In genomic region chr2:54642684-54643430, GRCh38 we compare ENCODE assay signal across 20 cellular contexts.
DNase-seq lines count a peak whose midpoint lies in the region; ATAC-seq and TF ChIP-seq lines count a peak whose summit lies in the region.
"Had no signal": no experiment of that assay in that cellular context is flagged by ENCODE, and none has a peak within 500 bp of the region (broad histone marks: within the 10 kb centered on the region; RNA-seq: fewer than 3 reads in every experiment).

No MANE protein-coding gene starts in this region.

- no peaks in the 10 kb centered on the region for H3K9me3 ChIP-seq in spleen
- H3K9me3 ChIP-seq: upper lobe of right lung had no signal

- H3K36me3 Mint-ChIP-seq in activated CD4-positive, alpha-beta memory T cell treated with anti-CD3 and anti-CD28 coated beads for 36 hours, result peaks cover 41% of the 10 kb centered on the region
- H3K36me3 Mint-ChIP-seq in activated CD4-positive, alpha-beta memory T cell treated with anti-CD3 and anti-CD28 coated beads, Interleukin-2, amount 10 ng/mL, durations not matched to agents 7 days and 5 days (ENCODE audit: low read depth), result peaks cover 83% of the 10 kb centered on the region
- H3K36me3 Mint-ChIP-seq in endothelial cell (ENCODE audit: low read depth, unreplicated experiment), result peaks cover 92% of the 10 kb centered on the region

- peaks cover 10 to 100% (median 71%) of the 10 kb centered on the region in 6 donors for H3K36me3 ChIP-seq in spleen

- POLR2A ChIA-PET in activated CD4-positive, alpha-beta memory T cell treated with anti-CD3 and anti-CD28 coated beads for 36 hours (lab: Charles Lee), result no interaction called here
- POLR2A ChIA-PET in activated CD4-positive, alpha-beta memory T cell treated with anti-CD3 and anti-CD28 coated beads, Interleukin-2, amount 10 ng/mL, durations not matched to agents 7 days and 5 days (lab: Charles Lee), result interaction anchor here (1.4 kb wide), 1 partner anchor 85 kb away, joined by 4 read pairs; no protein-coding TSS in a partner anchor

- intact Hi-C loops in activated CD4-positive, alpha-beta memory T cell treated with anti-CD3 and anti-CD28 coated beads for 36 hours (cut with micrococcal nuclease), result no loop called here
- intact Hi-C loops in spleen (cut with DNase I; ENCODE audit: low total_unique reads), result no loop called here

- peak overlapping the region; percentile 7 for H3K27ac Mint-ChIP-seq in activated CD4-positive, alpha-beta memory T cell treated with anti-CD3 and anti-CD28 coated beads for 36 hours
- H3K27ac Mint-ChIP-seq in activated CD4-positive, alpha-beta memory T cell treated with anti-CD3 and anti-CD28 coated beads, Interleukin-2, amount 10 ng/mL, durations not matched to agents 7 days and 5 days, result no peak overlapping the region
- H3K27ac Mint-ChIP-seq in endothelial cell (ENCODE audit: unreplicated experiment), result peak overlapping the region; percentile 77
- H3K27ac Mint-ChIP-seq: HFFc6 had no signal

- no peaks in the 10 kb centered on the region for H3K9me3 Mint-ChIP-seq in activated CD4-positive, alpha-beta memory T cell treated with anti-CD3 and anti-CD28 coated beads for 36 hours
- H3K9me3 Mint-ChIP-seq in activated CD4-positive, alpha-beta memory T cell treated with anti-CD3 and anti-CD28 coated beads, Interleukin-2, amount 10 ng/mL, durations not matched to agents 7 days and 5 days, result no peaks in the 10 kb centered on the region
- no peaks in the 10 kb centered on the region for H3K9me3 Mint-ChIP-seq in endothelial cell (ENCODE audit: unreplicated experiment)
- H3K9me3 Mint-ChIP-seq: HFFc6; nephron progenitor cell; stimulated activated naive CD8-positive, alpha-beta T cell treated with anti-CD3 and anti-CD28 coated beads, Interleukin-15, Interleukin-2, amounts not matched to agents 100 ng/mL and 50 ng/mL, for 24 hours had no signal

- peaks cover 10 to 47% (median 28%) of the 10 kb centered on the region in 6 donors for H3K4me1 ChIP-seq in spleen

- H3K27ac ChIP-seq in spleen, result peak overlapping the region in 5 of 8 donors; percentile 39 to 89 (median 58)
- H3K27ac ChIP-seq: upper lobe of right lung had no signal

- CTCF ChIA-PET in activated CD4-positive, alpha-beta memory T cell treated with anti-CD3 and anti-CD28 coated beads for 36 hours (lab: Charles Lee), result interaction anchor here (1.0 to 3.6 kb wide), 3 partner anchors 23 to 121 kb away, joined by 3 to 14 read pairs (median 4); no protein-coding TSS in a partner anchor
- CTCF ChIA-PET in activated CD4-positive, alpha-beta memory T cell treated with anti-CD3 and anti-CD28 coated beads, Interleukin-2, amount 10 ng/mL, durations not matched to agents 7 days and 5 days (lab: Charles Lee), result interaction anchor here (0.9 to 2.0 kb wide), 3 partner anchors 23 to 121 kb away, joined by 3 to 5 read pairs (median 3); no protein-coding TSS in a partner anchor

- H3K27me3 ChIP-seq in spleen (replicated peaks in 1 of 7), result no peaks in the 10 kb centered on the region
- H3K27me3 ChIP-seq: upper lobe of right lung had no signal

- 90 to 93% (median 91%) methylated on average over 11 of the region's 11 CpGs for WGBS in spleen, 5 donors

- TF ChIP-seq POLR2A in spleen (IDR thresholded peaks at IDR 0.05), result no peak

- ATAC-seq in GM21515 (IDR thresholded peaks at IDR 0.05; ENCODE audit: unreplicated experiment), result no peak
- ATAC-seq: upper lobe of right lung had no signal

- no peaks in the 10 kb centered on the region for H3K27me3 Mint-ChIP-seq in activated CD4-positive, alpha-beta memory T cell treated with anti-CD3 and anti-CD28 coated beads for 36 hours
- H3K27me3 Mint-ChIP-seq in activated CD4-positive, alpha-beta memory T cell treated with anti-CD3 and anti-CD28 coated beads, Interleukin-2, amount 10 ng/mL, durations not matched to agents 7 days and 5 days, result no peaks in the 10 kb centered on the region
- peaks cover 40% of the 10 kb centered on the region for H3K27me3 Mint-ChIP-seq in endothelial cell (ENCODE audit: unreplicated experiment)
- H3K27me3 Mint-ChIP-seq: stimulated activated naive CD8-positive, alpha-beta T cell treated with anti-CD3 and anti-CD28 coated beads, Interleukin-15, Interleukin-2, amounts not matched to agents 100 ng/mL and 50 ng/mL, for 24 hours had no signal

- H3K4me3 ChIP-seq in spleen, result no peak overlapping the region
- H3K4me3 ChIP-seq: upper lobe of right lung had no signal

- no peak for TF ChIP-seq CTCF in endothelial cell (IDR thresholded peaks at IDR 0.05; ENCODE audit: unreplicated experiment)
- TF ChIP-seq CTCF in spleen (IDR thresholded peaks at IDR 0.05 in 8 of 11, conservative IDR thresholded peaks at IDR 0.05 in 3 of 11), result no peak

- peaks cover 8% of the 10 kb centered on the region for H3K4me1 Mint-ChIP-seq in activated CD4-positive, alpha-beta memory T cell treated with anti-CD3 and anti-CD28 coated beads for 36 hours (ENCODE audit: low read depth)
- peaks cover 7% of the 10 kb centered on the region for H3K4me1 Mint-ChIP-seq in activated CD4-positive, alpha-beta memory T cell treated with anti-CD3 and anti-CD28 coated beads, Interleukin-2, amount 10 ng/mL, durations not matched to agents 7 days and 5 days
- H3K4me1 Mint-ChIP-seq in endothelial cell (ENCODE audit: unreplicated experiment), result peaks cover 31% of the 10 kb centered on the region

- H3K4me3 Mint-ChIP-seq in activated CD4-positive, alpha-beta memory T cell treated with anti-CD3 and anti-CD28 coated beads for 36 hours, result no peak overlapping the region
- no peak overlapping the region for H3K4me3 Mint-ChIP-seq in activated CD4-positive, alpha-beta memory T cell treated with anti-CD3 and anti-CD28 coated beads, Interleukin-2, amount 10 ng/mL, durations not matched to agents 7 days and 5 days
- H3K4me3 Mint-ChIP-seq in endothelial cell (ENCODE audit: unreplicated experiment), result peak overlapping the region; percentile 73
- H3K4me3 Mint-ChIP-seq: HFFc6; nephron progenitor cell; stimulated activated naive CD8-positive, alpha-beta T cell treated with anti-CD3 and anti-CD28 coated beads, Interleukin-15, Interleukin-2, amounts not matched to agents 100 ng/mL and 50 ng/mL, for 24 hours had no signal

- no peak for DNase-seq in activated CD4-positive, alpha-beta memory T cell treated with anti-CD3 and anti-CD28 coated beads for 36 hours
- DNase-seq in activated CD4-positive, alpha-beta memory T cell treated with anti-CD3 and anti-CD28 coated beads, Interleukin-2, amount 10 ng/mL, durations not matched to agents 7 days and 5 days, result no peak
- peak; percentile 22 for DNase-seq in HT-29 (ENCODE audit: low spot score)
- no peak for DNase-seq in endothelial cell (ENCODE audit: low spot score)
- no peak for DNase-seq in spleen
- DNase-seq in NCI-H2081 treated with DMSO at 0.1 percent for 48 hours (lab: John Stamatoyannopoulos, UW), result no peak
- no peak for DNase-seq in NCI-H1092 treated with DMSO at 0.1 percent for 48 hours (lab: John Stamatoyannopoulos, UW)
- DNase-seq: activated CD4-positive, alpha-beta T cell treated with anti-CD3 and anti-CD28 coated beads for 1 hour; activated effector memory CD4-positive, alpha-beta T cell treated with anti-CD3 and anti-CD28 coated beads, Interleukin-2, amount 50 U/mL, for 16 hours; HFFc6; left cardiac atrium; NCI-H1694; NCI-H82; nephron progenitor cell; small intestine; stimulated activated CD4-positive, alpha-beta T cell treated with anti-CD3 and anti-CD28 coated beads, Interleukin-4, amount 100 ng/mL, for 24 hours; SW 1271; upper lobe of right lung had no signal
